14 cellular contexts compared by ENCODE assay signal in the genomic region with DNA sequence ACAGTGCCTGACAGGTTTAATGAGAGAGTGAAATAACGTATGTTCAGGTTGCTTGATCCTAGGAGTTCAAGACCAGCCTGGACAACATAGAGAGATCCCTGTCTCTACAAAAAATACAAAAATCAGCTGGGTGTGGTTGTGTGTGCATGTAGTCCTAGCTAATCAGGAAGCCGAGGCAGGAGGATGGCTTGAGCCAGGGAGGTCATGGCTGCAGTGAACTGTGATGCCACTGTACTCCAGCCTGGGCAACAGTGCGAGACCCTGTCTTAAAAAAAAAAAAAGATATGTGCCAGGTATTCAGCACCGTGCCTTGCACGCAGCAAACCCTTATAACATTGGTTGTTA. TPM values are rescaled to one million over a fixed set of nuclear protein-coding genes. Genes with fewer than 3 reads are reported as not detected.
DNase-seq lines count a peak whose midpoint lies in the region; ATAC-seq and TF ChIP-seq lines count a peak whose summit lies in the region.
"Had no signal": no experiment of that assay in that cellular context is flagged by ENCODE, and none has a peak within 500 bp of the region (broad histone marks: within the 10 kb centered on the region; RNA-seq: fewer than 3 reads in every experiment).

No MANE protein-coding gene starts in this region.

- peaks cover 53% of the 10 kb centered on the region for H3K4me1 ChIP-seq in GM23338 (ENCODE audit: insufficient read depth)
- peaks cover 37% of the 10 kb centered on the region for H3K4me1 ChIP-seq in iPS-18a (ENCODE audit: control insufficient read depth, low read depth, low read length)
- peaks cover 50% of the 10 kb centered on the region for H3K4me1 ChIP-seq in skeletal muscle satellite cell (ENCODE audit: control insufficient read depth, insufficient read depth, low read length)
- peaks cover 14% of the 10 kb centered on the region for H3K4me1 ChIP-seq in GM23248 (ENCODE audit: insufficient read depth)

- H3K27ac Mint-ChIP-seq in GM23338, result peak overlapping the region; percentile 100
- H3K27ac Mint-ChIP-seq in activated naive CD4-positive, alpha-beta T cell treated with anti-CD3 and anti-CD28 coated beads for 36 hours, result no peak overlapping the region
- H3K27ac Mint-ChIP-seq: CD8-positive, alpha-beta T cell; stimulated activated effector memory CD8-positive, alpha-beta T cell treated with anti-CD3 and anti-CD28 coated beads, Interleukin-12 subunit alpha, Interleukin-12 subunit beta, amount 100 ng/mL, for 72 hours had no signal

- POLR2A ChIA-PET in RWPE1 (lab: Yijun Ruan, JAX; ENCODE audit: low non-redundant PET), result interaction anchor here (0.5 to 0.7 kb wide), 6 partner anchors 15 to 228 kb away, joined by 3 to 5 read pairs (median 4); partner anchors contain the start of gene SPRY4

- H3K27ac ChIP-seq in GM23338 (ENCODE audit: low read depth), result peak overlapping the region; percentile 99
- H3K27ac ChIP-seq in RWPE1, result peak overlapping the region; percentile 99
- peak overlapping the region; percentile 51 for H3K27ac ChIP-seq in iPS-18a (ENCODE audit: low read length)
- H3K27ac ChIP-seq in GM23248, result no peak overlapping the region
- H3K27ac ChIP-seq: HL-60 had no signal

- in situ Hi-C loops in GM23248 (cut with MboI), result no loop called here

- H3K36me3 ChIP-seq in GM23338 (ENCODE audit: insufficient read depth) (no peaks in the 10 kb centered on the region), iPS-18a (ENCODE audit: control insufficient read depth, low read depth, low read length) (no peaks in the 10 kb centered on the region), skeletal muscle satellite cell (ENCODE audit: insufficient read depth, low read length) (no peaks in the 10 kb centered on the region), GM23248 (ENCODE audit: low read depth) (no peaks in the 10 kb centered on the region)

- H2AFZ ChIP-seq in GM23338, result no peak overlapping the region
- H2AFZ ChIP-seq in GM23248, result no peak overlapping the region

- peaks cover 47% of the 10 kb centered on the region for H3K4me1 Mint-ChIP-seq in GM23338
- H3K4me1 Mint-ChIP-seq in activated naive CD4-positive, alpha-beta T cell treated with anti-CD3 and anti-CD28 coated beads for 36 hours (ENCODE audit: low read depth), result peaks cover 30% of the 10 kb centered on the region

- H3K4me3 ChIP-seq in GM23338 (no peak overlapping the region), iPS-18a (ENCODE audit: low read length) (no peak overlapping the region), skeletal muscle satellite cell (ENCODE audit: low read length) (no peak overlapping the region), GM23248 (no peak overlapping the region)

- no peak for ATAC-seq in GM23338
- ATAC-seq: CD8-positive, alpha-beta T cell; stimulated activated effector memory CD8-positive, alpha-beta T cell treated with anti-CD3 and anti-CD28 coated beads, Interleukin-12 subunit alpha, Interleukin-12 subunit beta, amount 100 ng/mL, for 72 hours had no signal

- no peaks in the 10 kb centered on the region for H3K9me3 Mint-ChIP-seq in GM23338
- no peaks in the 10 kb centered on the region for H3K9me3 Mint-ChIP-seq in activated naive CD4-positive, alpha-beta T cell treated with anti-CD3 and anti-CD28 coated beads for 36 hours
- H3K9me3 Mint-ChIP-seq: CD8-positive, alpha-beta T cell; stimulated activated effector memory CD8-positive, alpha-beta T cell treated with anti-CD3 and anti-CD28 coated beads, Interleukin-12 subunit alpha, Interleukin-12 subunit beta, amount 100 ng/mL, for 72 hours had no signal

- WGBS in GM23248 (ENCODE audit: low coverage in 1 of 2, low lambda C conversion rate in 2 of 2, missing lambda C conversion rate in 2 of 2), 2 experiments, result 91 to 97% methylated on average over 5 of the region's 5 CpGs

- H3K9me3 ChIP-seq in iPS-18a (ENCODE audit: control insufficient read depth, low read depth, low read length) (no peaks in the 10 kb centered on the region), skeletal muscle satellite cell (replicated peaks; ENCODE audit: low read length) (no peaks in the 10 kb centered on the region), GM23248 (ENCODE audit: low read depth) (no peaks in the 10 kb centered on the region)

- H3K9ac ChIP-seq in iPS-18a (ENCODE audit: low read length) (peak overlapping the region; percentile 46), skeletal muscle satellite cell (ENCODE audit: low read depth, low read length) (peak overlapping the region; percentile 70), GM23248 (no peak overlapping the region)

- H3K27me3 Mint-ChIP-seq in GM23338 (ENCODE audit: insufficient read depth, low read depth, poor library complexity), result peaks cover 7% of the 10 kb centered on the region
- H3K27me3 Mint-ChIP-seq in activated naive CD4-positive, alpha-beta T cell treated with anti-CD3 and anti-CD28 coated beads for 36 hours (ENCODE audit: low read depth), result no peaks in the 10 kb centered on the region

- intact Hi-C loops in activated naive CD4-positive, alpha-beta T cell treated with anti-CD3 and anti-CD28 coated beads for 36 hours (cut with micrococcal nuclease), result no loop called here

- no peaks in the 10 kb centered on the region for H3K27me3 ChIP-seq in GM23338 (ENCODE audit: insufficient read depth)
- H3K27me3 ChIP-seq in iPS-18a (ENCODE audit: control insufficient read depth, insufficient read depth, low read length), result no peaks in the 10 kb centered on the region
- no peaks in the 10 kb centered on the region for H3K27me3 ChIP-seq in skeletal muscle satellite cell (ENCODE audit: control insufficient read depth, insufficient read depth, low read length)
- H3K27me3 ChIP-seq in GM23248 (replicated peaks; ENCODE audit: insufficient read depth), result no peaks in the 10 kb centered on the region

- no peak for DNase-seq in GM23338 (ENCODE audit: low spot score)
- DNase-seq in RWPE1 (ENCODE audit: low spot score), result no peak
- no peak for DNase-seq in activated naive CD4-positive, alpha-beta T cell treated with anti-CD3 and anti-CD28 coated beads for 36 hours
- DNase-seq in NCI-H1436 treated with DMSO at 0.1 percent for 48 hours (lab: John Stamatoyannopoulos, UW), result no peak
- DNase-seq in GM23248, result no peak
- DNase-seq: CD8-positive, alpha-beta T cell; GF-D8; GOT3; NCI-H2029; stimulated activated CD4-positive, alpha-beta T cell treated with anti-CD3 and anti-CD28 coated beads, Interleukin-4, amount 100 ng/mL, for 1 hour had no signal

- no peak for TF ChIP-seq CTCF in GM23338 (conservative IDR thresholded peaks at IDR 0.05; ENCODE audit: low read depth in 2 of 2)
- TF ChIP-seq CTCF in RWPE1 (conservative IDR thresholded peaks at IDR 0.05; ENCODE audit: low read depth), result no peak

- CTCF ChIA-PET in RWPE1 (lab: Yijun Ruan, JAX), result interaction anchor here (0.6 to 1.2 kb wide), 5 partner anchors 24 to 292 kb away, joined by 3 to 4 read pairs (median 3); no protein-coding TSS in a partner anchor
- CTCF ChIA-PET in activated naive CD4-positive, alpha-beta T cell treated with anti-CD3 and anti-CD28 coated beads for 36 hours (lab: Charles Lee), result no interaction called here

- H3K79me2 ChIP-seq in GM23338 (replicated peaks; ENCODE audit: insufficient read depth) (peaks cover 8% of the 10 kb centered on the region; the same call in 1 of the 2 replicates), GM23248 (ENCODE audit: insufficient read depth) (no peaks in the 10 kb centered on the region)

- H3K9me2 ChIP-seq in GM23338 (ENCODE audit: insufficient read depth) (no peaks in the 10 kb centered on the region), GM23248 (ENCODE audit: insufficient read depth) (no peaks in the 10 kb centered on the region)

- H3F3A ChIP-seq in GM23338 (replicated peaks; ENCODE audit: low read depth) (peaks cover 23% of the 10 kb centered on the region), GM23248 (ENCODE audit: insufficient read depth) (peaks cover 8% of the 10 kb centered on the region; the same call in 1 of the 2 replicates)

- H3K36me3 Mint-ChIP-seq in GM23338 (ENCODE audit: low read depth), result peaks cover 4% of the 10 kb centered on the region; the same call in 1 of the 3 replicates
- H3K36me3 Mint-ChIP-seq in activated naive CD4-positive, alpha-beta T cell treated with anti-CD3 and anti-CD28 coated beads for 36 hours (ENCODE audit: low read depth), result no peaks in the 10 kb centered on the region
- H3K36me3 Mint-ChIP-seq: CD8-positive, alpha-beta T cell; stimulated activated effector memory CD8-positive, alpha-beta T cell treated with anti-CD3 and anti-CD28 coated beads, Interleukin-12 subunit alpha, Interleukin-12 subunit beta, amount 100 ng/mL, for 72 hours had no signal

- H3K4me2 ChIP-seq in GM23338, result no peak overlapping the region
- H3K4me2 ChIP-seq in skeletal muscle satellite cell (ENCODE audit: low read length), result peak overlapping the region; percentile 77
- H3K4me2 ChIP-seq in GM23248 (ENCODE audit: unreplicated experiment), result no peak overlapping the region

- H4K20me1 ChIP-seq in GM23338 (replicated peaks; ENCODE audit: insufficient read depth), result no peaks in the 10 kb centered on the region
- H4K20me1 ChIP-seq in GM23248 (ENCODE audit: insufficient read depth), result no peaks in the 10 kb centered on the region

- no peak overlapping the region for H3K4me3 Mint-ChIP-seq in GM23338
- no peak overlapping the region for H3K4me3 Mint-ChIP-seq in activated naive CD4-positive, alpha-beta T cell treated with anti-CD3 and anti-CD28 coated beads for 36 hours
- H3K4me3 Mint-ChIP-seq: CD8-positive, alpha-beta T cell; stimulated activated effector memory CD8-positive, alpha-beta T cell treated with anti-CD3 and anti-CD28 coated beads, Interleukin-12 subunit alpha, Interleukin-12 subunit beta, amount 100 ng/mL, for 72 hours had no signal

TF ChIP-seq in GM23338, 12 proteins besides CTCF, POLR2A, EP300 and RAD21 (continues in another document):
- TF ChIP-seq ZNF114 (CRISPR knock-in tag; IDR thresholded peaks at IDR 0.05) (no peak), STAT1 (IDR thresholded peaks at IDR 0.05; ENCODE audit: unreplicated experiment) (no peak), JUNB (IDR thresholded peaks at IDR 0.05; ENCODE audit: unreplicated experiment) (no peak), EZH2 (IDR thresholded peaks at IDR 0.05; ENCODE audit: low read depth, unreplicated experiment) (no peak)
- TF ChIP-seq, protein P1, sequence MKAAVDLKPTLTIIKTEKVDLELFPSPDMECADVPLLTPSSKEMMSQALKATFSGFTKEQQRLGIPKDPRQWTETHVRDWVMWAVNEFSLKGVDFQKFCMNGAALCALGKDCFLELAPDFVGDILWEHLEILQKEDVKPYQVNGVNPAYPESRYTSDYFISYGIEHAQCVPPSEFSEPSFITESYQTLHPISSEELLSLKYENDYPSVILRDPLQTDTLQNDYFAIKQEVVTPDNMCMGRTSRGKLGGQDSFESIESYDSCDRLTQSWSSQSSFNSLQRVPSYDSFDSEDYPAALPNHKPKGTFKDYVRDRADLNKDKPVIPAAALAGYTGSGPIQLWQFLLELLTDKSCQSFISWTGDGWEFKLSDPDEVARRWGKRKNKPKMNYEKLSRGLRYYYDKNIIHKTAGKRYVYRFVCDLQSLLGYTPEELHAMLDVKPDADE (IDR thresholded peaks at IDR 0.05), result no peak

RNA-seq across cellular contexts. Expression of gene SPRY4, which starts 38.8 kb away (rescaled TPM):
- 177 and 240 TPM in 2 replicates for total RNA-seq in GM23338 (2014; rRNA removed; shearing (Covaris generic))
- polyA plus RNA-seq in GM23338 (2016; fragmentation: Nextera tagmentation; extraction: Ambion mirVana) (70.6 and 70.9 TPM in 2 replicates), GM23248 (2016; fragmentation: Nextera tagmentation; extraction: Ambion mirVana) (8.5 and 9.2 TPM in 2 replicates)
- total RNA-seq in skeletal muscle satellite cell (2012; rRNA removed), result 29.9 and 38.5 TPM in 2 replicates
- under 1 TPM; 0.31 to 0.67 TPM for total RNA-seq in activated naive CD4-positive, alpha-beta T cell treated with anti-CD3 and anti-CD28 coated beads for 36 hours
- 10.9 and 12.8 TPM in 2 replicates for total RNA-seq in GM23248 (2014; rRNA removed; shearing (Covaris generic))

Comparison
In these comparisons a context has a peak if more than half of its experiments do, and no peak if none do; other contexts are left out.
1. RNA of gene SPRY4, which starts 38.8 kb away (total RNA-seq): 177 to 240 TPM in GM23338; 10.9 to 12.8 TPM in GM23248 and 0.31 to 0.67 TPM in activated naive CD4-positive, alpha-beta T cell treated with anti-CD3 and anti-CD28 coated beads for 36 hours; every median in the first group is over 10 times any median in the second.